In the genomic region with DNA sequence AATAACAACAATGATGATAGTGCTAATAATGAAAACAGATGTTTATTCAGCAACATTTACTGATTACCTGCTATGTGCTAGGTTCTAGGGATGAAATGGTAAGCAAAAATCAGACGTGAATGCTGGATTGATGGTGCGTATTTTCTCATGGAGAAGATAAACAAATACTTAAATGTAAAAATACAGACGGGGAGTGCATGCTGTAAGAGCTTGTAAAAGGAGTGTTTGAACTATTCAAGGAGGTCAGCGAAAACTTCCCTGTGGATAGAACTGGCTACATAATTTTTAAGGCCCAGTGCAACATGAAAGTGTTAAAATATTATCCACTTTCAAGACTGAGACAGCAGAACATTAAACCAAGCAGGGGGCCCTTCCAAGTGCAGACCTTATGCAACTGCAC, we compare ENCODE assay signal across 28 cellular contexts. TPM values are rescaled to one million over a fixed set of nuclear protein-coding genes. Genes with fewer than 3 reads are reported as not detected.
DNase-seq lines count a peak whose midpoint lies in the region; ATAC-seq and TF ChIP-seq lines count a peak whose summit lies in the region.
"Had no signal": no experiment of that assay in that cellular context is flagged by ENCODE, and none has a peak within 500 bp of the region (broad histone marks: within the 10 kb centered on the region; RNA-seq: fewer than 3 reads in every experiment).

No MANE protein-coding gene starts in this region.

- ATAC-seq in GM18868 (IDR thresholded peaks at IDR 0.05; ENCODE audit: unreplicated experiment) (peak; percentile 25), left lung (peak; percentile 83), GM21723 (IDR thresholded peaks at IDR 0.05; ENCODE audit: unreplicated experiment) (no peak)
- no peak for ATAC-seq in CD8-positive, alpha-beta T cell
- ATAC-seq: right cardiac atrium had no signal

- H3K9me3 Mint-ChIP-seq in activated T-cell treated with anti-CD3 and anti-CD28 coated beads, Interleukin-2, amount 50 U/mL, for 24 hours, result no peaks in the 10 kb centered on the region
- no peaks in the 10 kb centered on the region for H3K9me3 Mint-ChIP-seq in CD8-positive, alpha-beta T cell
- H3K9me3 Mint-ChIP-seq: activated naive CD4-positive, alpha-beta T cell treated with anti-CD3 and anti-CD28 coated beads for 36 hours; H9; neural crest cell; type B pancreatic cell had no signal

- H3K27me3 Mint-ChIP-seq in activated T-cell treated with anti-CD3 and anti-CD28 coated beads, Interleukin-2, amount 50 U/mL, for 24 hours, result no peaks in the 10 kb centered on the region
- no peaks in the 10 kb centered on the region for H3K27me3 Mint-ChIP-seq in CD8-positive, alpha-beta T cell (ENCODE audit: low read depth)

- H3K4me1 Mint-ChIP-seq in activated T-cell treated with anti-CD3 and anti-CD28 coated beads, Interleukin-2, amount 50 U/mL, for 24 hours (ENCODE audit: low read depth), result peaks cover 39% of the 10 kb centered on the region
- peaks cover 43% of the 10 kb centered on the region for H3K4me1 Mint-ChIP-seq in CD8-positive, alpha-beta T cell (ENCODE audit: low read depth)

- peak overlapping the region; percentile 75 for H3K4me2 ChIP-seq in KMS-11

- no peaks in the 10 kb centered on the region for H3K9me3 ChIP-seq in left lung
- H3K9me3 ChIP-seq in CD8-positive, alpha-beta T cell (ENCODE audit: low read length), result no peaks in the 10 kb centered on the region
- H3K9me3 ChIP-seq: lower lobe of right lung had no signal

- no peak for DNase-seq in activated T-cell treated with anti-CD3 and anti-CD28 coated beads, Interleukin-2, amount 50 U/mL, for 24 hours
- DNase-seq in activated T-cell treated with anti-CD3 and anti-CD28 coated beads, Interleukin-2, amount 50 U/mL, for 48 hours, result no peak
- DNase-seq in left lung (no peak), EL (no peak)
- no peak for DNase-seq in CD8-positive, alpha-beta T cell
- DNase-seq: ACHN; activated naive CD4-positive, alpha-beta T cell treated with anti-CD3 and anti-CD28 coated beads for 36 hours; anterior cingulate cortex; effector memory CD4-positive, alpha-beta T cell; erythroblast; foreskin fibroblast; H9; head of caudate nucleus; lower lobe of right lung; NCI-H1105; NCI-H2029 treated with DMSO at 0.1 percent for 48 hours; NCI-H345; NCI-H82; right cardiac atrium; substantia nigra had no signal

- peak overlapping the region; percentile 42; the same call in 1 of the 2 replicates for H3K27ac ChIP-seq in KMS-11
- H3K27ac ChIP-seq in left lung, result peak overlapping the region in 1 of 2 donors; percentile 54
- H3K27ac ChIP-seq in CD8-positive, alpha-beta T cell (ENCODE audit: low read depth, low read length), result no peak overlapping the region
- H3K27ac ChIP-seq: coronary artery, lower lobe of right lung, RWPE1, SK-N-MC had no signal

- H3K4me3 ChIP-seq in KMS-11 (IDR thresholded peaks at IDR 0.05; ENCODE audit: insufficient read depth, low read depth, low read length) (peak overlapping the region; percentile 59), left lung (no peak overlapping the region)
- no peak overlapping the region for H3K4me3 ChIP-seq in CD8-positive, alpha-beta T cell (ENCODE audit: low read depth, low read length)
- H3K4me3 ChIP-seq: coronary artery, lower lobe of right lung, SK-N-MC had no signal

- H3K27me3 ChIP-seq in KMS-11 (ENCODE audit: insufficient read depth, low read depth) (no peaks in the 10 kb centered on the region), left lung (no peaks in the 10 kb centered on the region)
- no peaks in the 10 kb centered on the region for H3K27me3 ChIP-seq in CD8-positive, alpha-beta T cell (ENCODE audit: insufficient read depth, low read length)

- no peak for TF ChIP-seq CTCF in KMS-11 (conservative IDR thresholded peaks at IDR 0.05; ENCODE audit: low read depth, low read length)
- TF ChIP-seq CTCF in left lung (IDR thresholded peaks at IDR 0.05), result no peak
- TF ChIP-seq CTCF in CD8-positive, alpha-beta T cell (IDR thresholded peaks at IDR 0.05), result no peak

- H4K20me1 ChIP-seq in KMS-11 (ENCODE audit: insufficient read depth), result 0 out of 2 replicates have a peak, but pooled peaks cover 13% of the 10 kb centered on the region

- H3K27ac Mint-ChIP-seq in activated T-cell treated with anti-CD3 and anti-CD28 coated beads, Interleukin-2, amount 50 U/mL, for 24 hours, result peak overlapping the region; percentile 53
- H3K27ac Mint-ChIP-seq in CD8-positive, alpha-beta T cell, result no peak overlapping the region
- H3K27ac Mint-ChIP-seq: activated naive CD4-positive, alpha-beta T cell treated with anti-CD3 and anti-CD28 coated beads for 36 hours; type B pancreatic cell had no signal

- H3K9ac ChIP-seq in KMS-11, result no peak overlapping the region

- H3K79me2 ChIP-seq in KMS-11 (ENCODE audit: insufficient read depth, low read depth), result peaks cover 37% of the 10 kb centered on the region; the same call in 1 of the 2 replicates

- CTCF ChIA-PET in CD8-positive, alpha-beta T cell (lab: Charles Lee), result no interaction called here

- no peaks in the 10 kb centered on the region for H3K36me3 ChIP-seq in KMS-11 (ENCODE audit: insufficient read depth)
- H3K36me3 ChIP-seq in left lung, result no peaks in the 10 kb centered on the region
- H3K36me3 ChIP-seq in CD8-positive, alpha-beta T cell (ENCODE audit: insufficient read depth, low read length), result no peaks in the 10 kb centered on the region
- H3K36me3 ChIP-seq: lower lobe of right lung had no signal

- intact Hi-C loops in left lung (cut with DNase I), result no loop called here
- intact Hi-C loops in CD8-positive, alpha-beta T cell (cut with DNase I, micrococcal nuclease), result loop anchor here in 1 of 2 experiments (10.0 kb wide), 1 partner anchor 163 kb away; no protein-coding TSS in a partner anchor

- no peak overlapping the region for H2AFZ ChIP-seq in KMS-11 (ENCODE audit: low read depth)

- POLR2A ChIA-PET in CD8-positive, alpha-beta T cell (lab: Charles Lee), result interaction anchor here (1.0 kb wide), 1 partner anchor 35 kb away, joined by 4 read pairs; no protein-coding TSS in a partner anchor

- H3K4me1 ChIP-seq in KMS-11 (ENCODE audit: low read depth, poor library complexity, severe bottlenecking) (peaks cover 60% of the 10 kb centered on the region), left lung (no peaks in the 10 kb centered on the region)
- H3K4me1 ChIP-seq in CD8-positive, alpha-beta T cell (ENCODE audit: insufficient read depth, low read length), result peaks cover 10% of the 10 kb centered on the region

- H3K36me3 Mint-ChIP-seq in activated T-cell treated with anti-CD3 and anti-CD28 coated beads, Interleukin-2, amount 50 U/mL, for 24 hours (ENCODE audit: low read depth), result peaks cover 13% of the 10 kb centered on the region
- peaks cover 4% of the 10 kb centered on the region for H3K36me3 Mint-ChIP-seq in CD8-positive, alpha-beta T cell

- H3K4me3 Mint-ChIP-seq in activated T-cell treated with anti-CD3 and anti-CD28 coated beads, Interleukin-2, amount 50 U/mL, for 24 hours, result no peak overlapping the region
- H3K4me3 Mint-ChIP-seq in CD8-positive, alpha-beta T cell, result no peak overlapping the region
- H3K4me3 Mint-ChIP-seq: activated naive CD4-positive, alpha-beta T cell treated with anti-CD3 and anti-CD28 coated beads for 36 hours; H9; neural crest cell; type B pancreatic cell had no signal

RNA-seq across cellular contexts. Expression of gene MTX2, which starts 22.1 kb away (rescaled TPM):
- 10 to 100 TPM; 18.1 to 23.6 TPM for total RNA-seq in left lung
- total RNA-seq in CD8-positive, alpha-beta T cell, result 1 to 10 TPM; 4.5 to 6.8 TPM

Comparison
In these comparisons a context has a peak if more than half of its experiments do, and no peak if none do; other contexts are left out.
1. ATAC-seq: peak in GM18868 (single experiment) and left lung (single experiment); none in CD8-positive, alpha-beta T cell (single experiment) and GM21723 (single experiment).